ENCODE assay signal across 1 cellular context in genomic region chr6:169701953-169702639, GRCh38.
A peak's percentile ranks its signal among the peaks of the same experiment; 100 is the strongest.
TF ChIP-seq lines count a peak whose summit lies in the region.

C6orf120 (plus strand) TSS chr6:169702126; CDS start chr6:169702460, 334 bp downstream.
WDR27 (minus strand) TSS chr6:169702029; CDS start chr6:169689005, 13,024 bp downstream.

TF ChIP-seq in HepG2, 621 proteins besides CTCF, POLR2A, EP300 and RAD21 (continued from another document and continues in another):
- TF ChIP-seq ZNF512 (CRISPR knock-in tag; IDR thresholded peaks at IDR 0.05) (peak; percentile 14; the same call in 1 of the 2 replicates), IKZF5 (CRISPR knock-in tag; IDR thresholded peaks at IDR 0.05) (peak; percentile 93), ZC3H13 (CRISPR knock-in tag; IDR thresholded peaks at IDR 0.05) (no peak; the same call in none of the 2 replicates), HOXD1 (CRISPR knock-in tag; IDR thresholded peaks at IDR 0.05) (peak; percentile 83), FUBP1 (CRISPR knock-in tag; IDR thresholded peaks at IDR 0.05; ENCODE audit: borderline replicate concordance) (0 out of 2 replicates have a peak, but pooled peaks have one; percentile 76), SKI (IDR thresholded peaks at IDR 0.05; ENCODE audit: partially characterized antibody) (peak; percentile 24), MYPOP (CRISPR knock-in tag; IDR thresholded peaks at IDR 0.05) (no peak; the same call in 1 of the 2 replicates), YY1 (IDR thresholded peaks at IDR 0.05; ENCODE audit: insufficient read depth, insufficient replicate concordance, low read depth, low read length) (peak; percentile 65), ZBTB37 (CRISPR knock-in tag; IDR thresholded peaks at IDR 0.05) (no peak), PRDM15 (CRISPR knock-in tag; IDR thresholded peaks at IDR 0.05) (no peak; the same call in 1 of the 2 replicates), ZNF296 (CRISPR knock-in tag; conservative IDR thresholded peaks at IDR 0.05) (peak; percentile 43; the same call in 1 of the 2 replicates), GATAD1 (CRISPR knock-in tag; IDR thresholded peaks at IDR 0.05) (peak; percentile 97), ZBTB2 (CRISPR knock-in tag; IDR thresholded peaks at IDR 0.05; ENCODE audit: low read depth) (peak; percentile 82), ARID3A (IDR thresholded peaks at IDR 0.05; ENCODE audit: low read depth, low read length) (0 out of 2 replicates have a peak, but pooled peaks have one; percentile 30), ZNF761 (CRISPR knock-in tag; conservative IDR thresholded peaks at IDR 0.05) (peak; percentile 86; the same call in 1 of the 2 replicates), ZNF710 (CRISPR knock-in tag; IDR thresholded peaks at IDR 0.05; ENCODE audit: borderline replicate concordance) (no peak; the same call in none of the 2 replicates), SRSF1 (optimal IDR thresholded peaks at IDR 0.05; ENCODE audit: low read depth, low read length) (peak; percentile 65), NFRKB (IDR thresholded peaks at IDR 0.05) (no peak), HOMEZ (CRISPR knock-in tag; IDR thresholded peaks at IDR 0.05; ENCODE audit: low read depth) (peak; percentile 76), SALL2 (CRISPR knock-in tag; IDR thresholded peaks at IDR 0.05) (peak; percentile 95), ZNF207 (IDR thresholded peaks at IDR 0.05; ENCODE audit: borderline replicate concordance) (no peak), MIXL1 (CRISPR knock-in tag; IDR thresholded peaks at IDR 0.05) (peak; percentile 88), RBAK (CRISPR knock-in tag; IDR thresholded peaks at IDR 0.05) (peak; percentile 20; the same call in 1 of the 2 replicates), SNAPC2 (CRISPR knock-in tag; IDR thresholded peaks at IDR 0.05) (0 out of 2 replicates have a peak, but pooled peaks have one; percentile 71), KMT2B (CRISPR knock-in tag; IDR thresholded peaks at IDR 0.05) (peak; percentile 98), ZNF513 (CRISPR knock-in tag; conservative IDR thresholded peaks at IDR 0.05) (0 out of 2 replicates have a peak, but pooled peaks have one; percentile 94), HNF4A (CRISPR knock-in tag; IDR thresholded peaks at IDR 0.05) (peak; percentile 6; the same call in 1 of the 2 replicates), ZNF546 (CRISPR knock-in tag; conservative IDR thresholded peaks at IDR 0.05) (peak; percentile 99), CAMTA2 (CRISPR knock-in tag; IDR thresholded peaks at IDR 0.05; ENCODE audit: borderline replicate concordance) (0 out of 2 replicates have a peak, but pooled peaks have one; percentile 65), ZNF20 (CRISPR knock-in tag; IDR thresholded peaks at IDR 0.05) (no peak)
